7 cellular contexts compared by ENCODE assay signal in the genomic region with DNA sequence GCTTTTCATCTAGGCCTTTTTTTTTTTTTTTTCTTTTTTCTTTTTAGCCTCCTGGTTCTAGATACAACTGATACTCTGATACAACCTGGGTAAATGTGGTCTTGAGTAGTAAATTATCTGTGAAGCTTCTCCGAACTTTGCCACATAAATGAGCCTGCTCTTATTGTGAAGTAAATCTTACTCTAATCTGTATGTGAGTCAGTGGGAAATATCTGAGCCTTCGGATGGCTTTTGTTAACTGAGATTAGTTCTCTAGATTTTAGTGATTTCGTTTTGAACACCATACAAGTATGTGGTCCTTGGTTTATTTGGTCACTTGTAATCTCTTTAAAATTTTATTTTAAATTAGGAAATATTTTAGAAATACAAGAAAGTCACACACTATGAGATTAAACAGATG. TPM values are rescaled to one million over a fixed set of nuclear protein-coding genes. Genes with fewer than 3 reads are reported as not detected.
DNase-seq lines count a peak whose midpoint lies in the region; ATAC-seq and TF ChIP-seq lines count a peak whose summit lies in the region.
"Not testable (repeated sequence)": the region's sequence is repeated elsewhere in the genome, so short reads cannot be mapped to it uniquely, and the experiment has no call there.

No MANE protein-coding gene starts in this region.

- H3K9me3 Mint-ChIP-seq in central memory CD8-positive, alpha-beta T cell; progenitor cell of endocrine pancreas (ENCODE audit: low read depth): not testable (repeated sequence)

- not testable (repeated sequence) for H4K20me1 ChIP-seq in Loucy (ENCODE audit: insufficient read depth, low read length, poor library complexity, severe bottlenecking)

- not testable (repeated sequence) for H3K27me3 Mint-ChIP-seq in central memory CD8-positive, alpha-beta T cell; progenitor cell of endocrine pancreas

- H3K79me2 ChIP-seq in Loucy (ENCODE audit: insufficient read depth, low read length) = peaks cover 59% of the 10 kb centered on the region; the same call in 1 of the 2 replicates

- H4K8ac ChIP-seq in mesenchymal stem cell (ENCODE audit: low read length) = not testable (repeated sequence)

- not testable (repeated sequence) for H2AFZ ChIP-seq in Loucy (ENCODE audit: low read length); mesenchymal stem cell (ENCODE audit: low read depth, low read length)

- not testable (repeated sequence) for H3K4me1 ChIP-seq in Loucy (ENCODE audit: insufficient read depth, low read length, poor library complexity, severe bottlenecking); mesenchymal stem cell (ENCODE audit: control insufficient read depth, insufficient read depth, low read depth, low read length)

- not testable (repeated sequence) for H2BK12ac ChIP-seq in mesenchymal stem cell (ENCODE audit: low read length in 2 of 2)

- not testable (repeated sequence) for H2BK120ac ChIP-seq in mesenchymal stem cell (ENCODE audit: low read depth, low read length)

- H3K36me3 ChIP-seq in Loucy (ENCODE audit: insufficient read depth, low read length); mesenchymal stem cell (ENCODE audit: control insufficient read depth in 1 of 2, insufficient read depth in 2 of 2, low read depth in 1 of 2, low read length in 2 of 2): not testable (repeated sequence)

- not testable (repeated sequence) for H3K9me2 ChIP-seq in Loucy (replicated peaks; ENCODE audit: low read depth, low read length)

- not testable (repeated sequence) for H3K79me1 ChIP-seq in mesenchymal stem cell (replicated peaks; ENCODE audit: low read length, poor library complexity, severe bottlenecking)

- not testable (repeated sequence) for H4K91ac ChIP-seq in mesenchymal stem cell (ENCODE audit: low read length)

- not testable (repeated sequence) for H3K18ac ChIP-seq in mesenchymal stem cell (ENCODE audit: low read depth in 1 of 2, low read length in 2 of 2)

- H3K14ac ChIP-seq in mesenchymal stem cell (ENCODE audit: low read length in 2 of 2) = not testable (repeated sequence)

- H2BK15ac ChIP-seq in mesenchymal stem cell (ENCODE audit: low read depth, poor library complexity, severe bottlenecking) = not testable (repeated sequence)

- H3K4me3 Mint-ChIP-seq in central memory CD8-positive, alpha-beta T cell; progenitor cell of endocrine pancreas (ENCODE audit: low read depth): not testable (repeated sequence)

- WGBS in mesenchymal stem cell = 71% methylated on average over 3 of the region's 3 CpGs

- H2AK5ac ChIP-seq in mesenchymal stem cell (ENCODE audit: low read length, severe bottlenecking) = not testable (repeated sequence)

- not testable (repeated sequence) for H3K4me1 Mint-ChIP-seq in central memory CD8-positive, alpha-beta T cell; progenitor cell of endocrine pancreas (ENCODE audit: low read depth)

- H3K4me3 ChIP-seq in AG10803 (ENCODE audit: low read length); Loucy (ENCODE audit: low read length, poor library complexity, severe bottlenecking); fibroblast of the aortic adventitia (ENCODE audit: low read depth, low read length): not testable (repeated sequence)
- peak overlapping the region in 1 of 2 experiments; percentile 17 for H3K4me3 ChIP-seq in mesenchymal stem cell (ENCODE audit: insufficient read depth in 1 of 2, low read depth in 1 of 2, low read length in 2 of 2)

- H3K4me2 ChIP-seq in Loucy (ENCODE audit: low read depth, low read length, poor library complexity, severe bottlenecking) = peak overlapping the region; percentile 42
- H3K4me2 ChIP-seq in mesenchymal stem cell (ENCODE audit: low read length, poor library complexity, severe bottlenecking) = not testable (repeated sequence)

- peak overlapping the region; percentile 29 for H3K27ac Mint-ChIP-seq in central memory CD8-positive, alpha-beta T cell (ENCODE audit: low read depth)
- peak overlapping the region; percentile 90 for H3K27ac Mint-ChIP-seq in progenitor cell of endocrine pancreas

- H3K27ac ChIP-seq in mesenchymal stem cell (ENCODE audit: low read length, poor library complexity, severe bottlenecking) = not testable (repeated sequence)

- DNase-seq in AG10803 (ENCODE audit: low read depth) (peak; percentile 0), amniotic epithelial cell (ENCODE audit: low read depth) (peak; percentile 81), fibroblast of the aortic adventitia (ENCODE audit: low read depth) (peak; percentile 66), mesenchymal stem cell (peak; percentile 27)
- DNase-seq in central memory CD8-positive, alpha-beta T cell (ENCODE audit: low spot score in 2 of 2); progenitor cell of endocrine pancreas (ENCODE audit: low spot score, unreplicated experiment): not testable (repeated sequence)

- H2BK5ac ChIP-seq in mesenchymal stem cell (ENCODE audit: low read depth, low read length, poor library complexity, severe bottlenecking) = not testable (repeated sequence)

- H3K36me3 Mint-ChIP-seq in central memory CD8-positive, alpha-beta T cell (ENCODE audit: insufficient read depth); progenitor cell of endocrine pancreas (ENCODE audit: insufficient read depth): not testable (repeated sequence)

- not testable (repeated sequence) for H3K4ac ChIP-seq in mesenchymal stem cell (ENCODE audit: low read depth in 1 of 2, low read length in 2 of 2)

- TF ChIP-seq CTCF in AG10803 (conservative IDR thresholded peaks at IDR 0.05; ENCODE audit: low read length); Loucy (conservative IDR thresholded peaks at IDR 0.05; ENCODE audit: low read length); fibroblast of the aortic adventitia (IDR thresholded peaks at IDR 0.05; ENCODE audit: insufficient read depth, low read length); progenitor cell of endocrine pancreas (IDR thresholded peaks at IDR 0.05; ENCODE audit: unreplicated experiment): not testable (repeated sequence)

- not testable (repeated sequence) for H3K9ac ChIP-seq in Loucy (ENCODE audit: low read depth, low read length, poor library complexity, severe bottlenecking)
- peak overlapping the region; percentile 66 for H3K9ac ChIP-seq in mesenchymal stem cell (ENCODE audit: low read length)

- ATAC-seq in central memory CD8-positive, alpha-beta T cell (replicated peaks; ENCODE audit: extremely low read depth, poor library complexity, severe bottlenecking) = not testable (repeated sequence)

- not testable (repeated sequence) for H3F3A ChIP-seq in Loucy (ENCODE audit: low read depth)

- H3K23ac ChIP-seq in mesenchymal stem cell (ENCODE audit: low read length in 2 of 2) = not testable (repeated sequence)

- H3K27me3 ChIP-seq in Loucy (ENCODE audit: insufficient read depth, low read length, poor library complexity, severe bottlenecking); mesenchymal stem cell (ENCODE audit: control insufficient read depth in 1 of 2, insufficient read depth in 1 of 2, low read length in 2 of 2): not testable (repeated sequence)

- H3K9me3 ChIP-seq in Loucy (ENCODE audit: insufficient read depth, low read depth, low read length); mesenchymal stem cell (ENCODE audit: control insufficient read depth, low read length): not testable (repeated sequence)

RNA-seq across cellular contexts. Expression of a gene that starts 8.2 kb away (rescaled TPM):
- total RNA-seq in fibroblast of the aortic adventitia (ENCODE audit: low replicate concordance) = 106 and 299 TPM in 2 replicates
- 55.9 TPM for polyA plus RNA-seq in mesenchymal stem cell (2013, experiment 1 of 2)
- 52.4 TPM for polyA plus RNA-seq in mesenchymal stem cell (2013, experiment 2 of 2)
- 179 and 200 TPM in 2 replicates for total RNA-seq in progenitor cell of endocrine pancreas
